24 cellular contexts compared by ENCODE assay signal in genomic region chr11:72863091-72863490, GRCh38. TPM values are rescaled to one million over a fixed set of nuclear protein-coding genes. Genes with fewer than 3 reads are reported as not detected.
DNase-seq lines count a peak whose midpoint lies in the region; ATAC-seq and TF ChIP-seq lines count a peak whose summit lies in the region.
"Had no signal": no experiment of that assay in that cellular context is flagged by ENCODE, and none has a peak within 500 bp of the region (broad histone marks: within the 10 kb centered on the region; RNA-seq: fewer than 3 reads in every experiment).

No MANE protein-coding gene starts in this region.

- WGBS in heart right ventricle, 2 donors = 89 to 100% methylated on average over 1 of the region's 1 CpG
- 83% methylated on average over 1 of the region's 1 CpG for WGBS in right cardiac atrium

- H3K27me3 ChIP-seq in heart right ventricle (no peaks in the 10 kb centered on the region), right cardiac atrium (ENCODE audit: control insufficient read depth, insufficient read depth) (no peaks in the 10 kb centered on the region), tibial artery (no peaks in the 10 kb centered on the region)
- H3K27me3 ChIP-seq: BLaER1 treated with 17β-estradiol and CSF1 and Interleukin-3, amounts not matched to agents 10 nM and 100 nM; MG63 had no signal

- H3K27ac Mint-ChIP-seq in memory B cell = peak overlapping the region; percentile 77
- H3K27ac Mint-ChIP-seq in natural killer cell = no peak overlapping the region
- H3K27ac Mint-ChIP-seq: CD4-positive, alpha-beta T cell had no signal

- peaks cover 12% of the 10 kb centered on the region for H3K4me1 Mint-ChIP-seq in memory B cell
- H3K4me1 Mint-ChIP-seq in natural killer cell = no peaks in the 10 kb centered on the region

- H3K9me3 ChIP-seq in heart right ventricle = no peaks in the 10 kb centered on the region
- H3K9me3 ChIP-seq in right cardiac atrium (ENCODE audit: control insufficient read depth, low read length) = no peaks in the 10 kb centered on the region
- H3K9me3 ChIP-seq in tibial artery = no peaks in the 10 kb centered on the region
- H3K9me3 ChIP-seq: MG63 had no signal

- H3K9me3 Mint-ChIP-seq in memory B cell (peaks cover 2% of the 10 kb centered on the region), natural killer cell (no peaks in the 10 kb centered on the region)
- H3K9me3 Mint-ChIP-seq: CD4-positive, alpha-beta T cell had no signal

- H3K4me1 ChIP-seq in heart right ventricle (peaks cover 8 to 50% (median 32%) of the 10 kb centered on the region in 9 donors), right cardiac atrium (ENCODE audit: control insufficient read depth, insufficient read depth, low read length) (peaks cover 5% of the 10 kb centered on the region), tibial artery (peaks cover 0 to 89% (median 28%) of the 10 kb centered on the region in 4 donors)

- H3K36me3 ChIP-seq in heart right ventricle (peaks cover 0 to 34% (median 4%) of the 10 kb centered on the region in 9 donors), tibial artery (peaks cover 0 to 9% (median 1%) of the 10 kb centered on the region in 3 donors)

- H3K4me3 Mint-ChIP-seq in memory B cell (no peak overlapping the region), natural killer cell (no peak overlapping the region)
- H3K4me3 Mint-ChIP-seq: CD4-positive, alpha-beta T cell had no signal

- H3K27me3 Mint-ChIP-seq in memory B cell (no peaks in the 10 kb centered on the region), natural killer cell (ENCODE audit: low read depth in 2 of 2) (no peaks in the 10 kb centered on the region)
- H3K27me3 Mint-ChIP-seq: CD4-positive, alpha-beta T cell had no signal

- TF ChIP-seq CTCF in heart right ventricle (IDR thresholded peaks at IDR 0.05) (no peak), tibial artery (IDR thresholded peaks at IDR 0.05) (no peak), natural killer cell (IDR thresholded peaks at IDR 0.05) (no peak)

- intact Hi-C loops in heart right ventricle (cut with DNase I) = no loop called here
- intact Hi-C loops in right cardiac atrium (cut with DNase I) = no loop called here
- intact Hi-C loops in tibial artery (cut with DNase I; ENCODE audit: low total_unique reads) = loop anchor here (10.0 kb wide), 1 partner anchor 62 kb away; no protein-coding TSS in a partner anchor
- intact Hi-C loops in natural killer cell (cut with micrococcal nuclease) = no loop called here

- DNase-seq in heart right ventricle (no peak), right cardiac atrium (no peak), MV-4-11 (lab: John Stamatoyannopoulos, UW) (peak; percentile 34), memory B cell (ENCODE audit: low spot score in 2 of 2) (no peak), tibial artery (no peak), natural killer cell (no peak), T-helper 1 cell (no peak)
- DNase-seq: CD4-positive, alpha-beta T cell; COR-L47; DMS53; GM23248; H7; KG1; MG63; NCI-H1694; NCI-H2081; NCI-H2171; NCI-H226; NCI-H510A; NCI-H69; RPMI8226; SHP77 had no signal

- H3K36me3 Mint-ChIP-seq in memory B cell (peaks cover 35% of the 10 kb centered on the region), natural killer cell (no peaks in the 10 kb centered on the region)

- H3K4me3 ChIP-seq in heart right ventricle = no peak overlapping the region
- H3K4me3 ChIP-seq in right cardiac atrium (ENCODE audit: low read length) = no peak overlapping the region
- no peak overlapping the region for H3K4me3 ChIP-seq in tibial artery
- H3K4me3 ChIP-seq: BLaER1 treated with 17β-estradiol and CSF1 and Interleukin-3, amounts not matched to agents 10 nM and 100 nM; GM23248; MG63 had no signal

- H3K27ac ChIP-seq in heart right ventricle (peak overlapping the region in 8 of 10 donors; percentile 3 to 81 (median 73)), right cardiac atrium (ENCODE audit: low read length) (no peak overlapping the region), tibial artery (peak overlapping the region; percentile 11 to 64)
- H3K27ac ChIP-seq: BLaER1 treated with 17β-estradiol and CSF1 and Interleukin-3, amounts not matched to agents 10 nM and 100 nM; GM23248 had no signal

- ATAC-seq in heart right ventricle (no peak), right cardiac atrium (no peak), memory B cell (ENCODE audit: low read depth) (no peak), natural killer cell (no peak), GM19463 (IDR thresholded peaks at IDR 0.05; ENCODE audit: unreplicated experiment) (no peak)

RNA-seq across cellular contexts. Expression of gene ATG16L2, which starts 48.9 kb away (rescaled TPM):
- total RNA-seq in heart right ventricle = 10 to 100 TPM in 7 of 10 donors, 1 to 10 TPM in 3; 8.0 to 23.9 (median 12.3) TPM
- polyA plus RNA-seq in heart right ventricle = 10 to 100 TPM; 10.3 to 66.9 TPM
- 10 to 100 TPM; 11.9 to 23.9 (median 19.1) TPM for total RNA-seq in right cardiac atrium
- polyA plus RNA-seq in right cardiac atrium = 19.1 TPM
- total RNA-seq in natural killer cell = 100 to 1,000 TPM; 172 to 190 (median 179) TPM

Comparison
In these comparisons a context has a peak if more than half of its experiments do, and no peak if none do; other contexts are left out.
1. RNA of gene ATG16L2, which starts 48.9 kb away (total RNA-seq): 172 to 190 TPM in natural killer cell; 11.9 to 23.9 TPM in right cardiac atrium and 8.0 to 23.9 TPM in heart right ventricle; every median in the first group is over 4 times any median in the second.